Comparison of ENCODE assay signal across 18 cellular contexts in genomic region chr3:156547637-156548036, GRCh38. TPM values are rescaled to one million over a fixed set of nuclear protein-coding genes. Genes with fewer than 3 reads are reported as not detected.
DNase-seq lines count a peak whose midpoint lies in the region; ATAC-seq, FAIRE-seq and TF ChIP-seq lines count a peak whose summit lies in the region.
"Had no signal": no experiment of that assay in that cellular context is flagged by ENCODE, and none has a peak within 500 bp of the region (broad histone marks: within the 10 kb centered on the region; RNA-seq: fewer than 3 reads in every experiment).

No MANE protein-coding gene starts in this region.

- peaks cover 31% of the 10 kb centered on the region for H3K36me3 Mint-ChIP-seq in astrocyte (ENCODE audit: low read depth, unreplicated experiment)

- H3K23ac ChIP-seq in mesenchymal stem cell (ENCODE audit: low read length in 2 of 2) = no peak overlapping the region

- 43% methylated on average over 1 of the region's 2 CpGs for WGBS in mesenchymal stem cell

- H3K9ac ChIP-seq in astrocyte (ENCODE audit: low read length) (no peak overlapping the region), fibroblast of lung (ENCODE audit: insufficient read depth, low read length) (no peak overlapping the region), mesenchymal stem cell (ENCODE audit: low read length) (peak overlapping the region; percentile 9)

- H3K27me3 Mint-ChIP-seq in astrocyte (ENCODE audit: low read depth, unreplicated experiment) = no peaks in the 10 kb centered on the region
- H3K27me3 Mint-ChIP-seq: activated CD8-positive, alpha-beta T cell treated with anti-CD3 and anti-CD28 coated beads for 36 hours had no signal

- H2BK5ac ChIP-seq in mesenchymal stem cell (ENCODE audit: low read depth, low read length, poor library complexity, severe bottlenecking) = no peak overlapping the region

- no peak overlapping the region for H3K4ac ChIP-seq in mesenchymal stem cell (ENCODE audit: low read depth in 1 of 2, low read length in 2 of 2)

- H2AFZ ChIP-seq in astrocyte (ENCODE audit: low read depth, low read length) (no peak overlapping the region), fibroblast of lung (ENCODE audit: low read length) (no peak overlapping the region), mesenchymal stem cell (ENCODE audit: low read depth, low read length) (no peak overlapping the region)

- peak overlapping the region; percentile 87 for H3K4me2 ChIP-seq in astrocyte (ENCODE audit: low read length)
- no peak overlapping the region for H3K4me2 ChIP-seq in fibroblast of lung (ENCODE audit: extremely low read depth, insufficient read depth, low read length)
- H3K4me2 ChIP-seq in mesenchymal stem cell (ENCODE audit: low read length, poor library complexity, severe bottlenecking) = no peak overlapping the region
- H3K4me2 ChIP-seq: A549 had no signal

- peaks cover 77% of the 10 kb centered on the region for H3K4me1 Mint-ChIP-seq in astrocyte (ENCODE audit: low read depth, unreplicated experiment)

- H3K36me3 ChIP-seq in astrocyte (ENCODE audit: insufficient read depth, low read length) (peaks cover 90% of the 10 kb centered on the region), fibroblast of lung (ENCODE audit: control insufficient read depth, insufficient read depth, low read length) (peaks cover 12% of the 10 kb centered on the region), mesenchymal stem cell (ENCODE audit: control insufficient read depth in 1 of 2, insufficient read depth in 2 of 2, low read depth in 1 of 2, low read length in 2 of 2) (peaks cover 0 to 96% of the 10 kb centered on the region in 2 experiments)

- H3K14ac ChIP-seq in mesenchymal stem cell (ENCODE audit: low read length in 2 of 2) = no peak overlapping the region

- no peak overlapping the region for H3K18ac ChIP-seq in mesenchymal stem cell (ENCODE audit: low read depth in 1 of 2, low read length in 2 of 2)

- H4K20me1 ChIP-seq in astrocyte (ENCODE audit: insufficient read depth, low read length) = peaks cover 83% of the 10 kb centered on the region
- no peaks in the 10 kb centered on the region for H4K20me1 ChIP-seq in fibroblast of lung (ENCODE audit: control insufficient read depth, extremely low read depth, insufficient read depth, low read length)

- no peak overlapping the region for H4K8ac ChIP-seq in mesenchymal stem cell (ENCODE audit: low read length)

- H2BK15ac ChIP-seq in mesenchymal stem cell (ENCODE audit: low read depth, poor library complexity, severe bottlenecking) = no peak overlapping the region

- DNase-seq in AG10803 (ENCODE audit: low read depth) (peak; percentile 41), astrocyte (ENCODE audit: low read depth) (peak; percentile 85), fibroblast of lung (ENCODE audit: low read depth in 2 of 2) (peak in 1 of 2 donors; percentile 90), mesenchymal stem cell (peak; percentile 50), RKO (ENCODE audit: low spot score) (no peak), substantia nigra (lab: John Stamatoyannopoulos, UW) (no peak)
- DNase-seq in stimulated activated CD4-positive, alpha-beta T cell treated with anti-CD3 and anti-CD28 coated beads, Interleukin-1b, Interleukin-23, amount 100 ng/mL, for 48 hours = no peak
- DNase-seq: activated CD8-positive, alpha-beta T cell treated with anti-CD3 and anti-CD28 coated beads for 36 hours; amniotic stem cell; foreskin melanocyte; NCI-H2029 treated with DMSO at 0.1 percent for 48 hours; NCI-H774; Peyer's patch; upper lobe of right lung had no signal

- TF ChIP-seq CTCF in AG10803 (conservative IDR thresholded peaks at IDR 0.05; ENCODE audit: low read length) = no peak
- no peak for TF ChIP-seq CTCF in astrocyte (IDR thresholded peaks at IDR 0.05; ENCODE audit: insufficient read depth, low read depth, low read length)
- no peak for TF ChIP-seq CTCF in fibroblast of lung (conservative IDR thresholded peaks at IDR 0.05 in 1 of 2, IDR thresholded peaks at IDR 0.05 in 1 of 2; ENCODE audit: low read depth in 1 of 2, low read length in 2 of 2)

- peak overlapping the region; percentile 2 for H3K4me3 Mint-ChIP-seq in astrocyte (ENCODE audit: unreplicated experiment)
- H3K4me3 Mint-ChIP-seq: activated CD8-positive, alpha-beta T cell treated with anti-CD3 and anti-CD28 coated beads for 36 hours had no signal

- no peak for ATAC-seq in GM19351 (IDR thresholded peaks at IDR 0.05; ENCODE audit: unreplicated experiment)
- ATAC-seq: A549; activated CD8-positive, alpha-beta T cell treated with anti-CD3 and anti-CD28 coated beads for 36 hours; upper lobe of right lung had no signal

- H3K27me3 ChIP-seq in astrocyte (ENCODE audit: insufficient read depth, low read length) (no peaks in the 10 kb centered on the region), fibroblast of lung (ENCODE audit: control insufficient read depth, insufficient read depth, low read length) (no peaks in the 10 kb centered on the region), mesenchymal stem cell (ENCODE audit: control insufficient read depth in 1 of 2, insufficient read depth in 1 of 2, low read length in 2 of 2) (no peaks in the 10 kb centered on the region)
- H3K27me3 ChIP-seq: Peyer's patch, upper lobe of right lung had no signal

- H3K9me3 ChIP-seq in astrocyte (ENCODE audit: insufficient read depth, low read depth, low read length) (no peaks in the 10 kb centered on the region), fibroblast of lung (ENCODE audit: control insufficient read depth, insufficient read depth, low read depth, low read length) (no peaks in the 10 kb centered on the region), mesenchymal stem cell (ENCODE audit: control insufficient read depth, low read length) (no peaks in the 10 kb centered on the region)
- H3K9me3 ChIP-seq: A549, Peyer's patch, upper lobe of right lung had no signal

- no peak overlapping the region for H4K91ac ChIP-seq in mesenchymal stem cell (ENCODE audit: low read length)

- H2BK12ac ChIP-seq in mesenchymal stem cell (ENCODE audit: low read length in 2 of 2) = no peak overlapping the region

- no peak overlapping the region for H2AK5ac ChIP-seq in mesenchymal stem cell (ENCODE audit: low read length, severe bottlenecking)

- H3K27ac ChIP-seq in astrocyte (ENCODE audit: low read depth, low read length) (peak overlapping the region; percentile 22), fibroblast of lung (ENCODE audit: insufficient read depth, low read length) (peak overlapping the region; percentile 44), mesenchymal stem cell (ENCODE audit: low read length, poor library complexity, severe bottlenecking) (peak overlapping the region; percentile 35), substantia nigra (ENCODE audit: low read depth, low read length, poor library complexity, severe bottlenecking) (no peak overlapping the region)
- H3K27ac ChIP-seq: A549, upper lobe of right lung, VCaP had no signal

- no peaks in the 10 kb centered on the region for H3K79me1 ChIP-seq in mesenchymal stem cell (replicated peaks; ENCODE audit: low read length, poor library complexity, severe bottlenecking)

- H2BK120ac ChIP-seq in mesenchymal stem cell (ENCODE audit: low read depth, low read length) = no peak overlapping the region

- H3K9me3 Mint-ChIP-seq in astrocyte (ENCODE audit: unreplicated experiment) = no peaks in the 10 kb centered on the region
- H3K9me3 Mint-ChIP-seq: activated CD8-positive, alpha-beta T cell treated with anti-CD3 and anti-CD28 coated beads for 36 hours had no signal

- no peak for FAIRE-seq in astrocyte (lab: Jason Lieb, UNC)
- FAIRE-seq: A549, H1 had no signal

- H3K4me3 ChIP-seq in AG10803 (ENCODE audit: low read length) (no peak overlapping the region), astrocyte (ENCODE audit: insufficient read depth, low read depth, low read length) (no peak overlapping the region), fibroblast of lung (replicated peaks in 1 of 4; ENCODE audit: control extremely low read depth in 1 of 4, insufficient read depth in 1 of 4, low read depth in 3 of 4, low read length in 4 of 4) (no peak overlapping the region), mesenchymal stem cell (ENCODE audit: insufficient read depth in 1 of 2, low read depth in 1 of 2, low read length in 2 of 2) (no peak overlapping the region)
- H3K4me3 ChIP-seq: A549, Peyer's patch, upper lobe of right lung had no signal

- H3K4me1 ChIP-seq in astrocyte (ENCODE audit: insufficient read depth, low read length) (peaks cover 47% of the 10 kb centered on the region), fibroblast of lung (ENCODE audit: control insufficient read depth, extremely low read depth, insufficient read depth, low read length) (peaks cover 8% of the 10 kb centered on the region), mesenchymal stem cell (ENCODE audit: control insufficient read depth, insufficient read depth, low read depth, low read length) (peaks cover 9% of the 10 kb centered on the region)

- peaks cover 100% of the 10 kb centered on the region for H3K79me2 ChIP-seq in astrocyte (ENCODE audit: insufficient read depth, low read length)
- peaks cover 88% of the 10 kb centered on the region for H3K79me2 ChIP-seq in fibroblast of lung (ENCODE audit: control insufficient read depth, insufficient read depth, low read length)

- H3K27ac Mint-ChIP-seq in astrocyte (ENCODE audit: unreplicated experiment) = peak overlapping the region; percentile 31

RNA-seq across cellular contexts. Expression of gene SSR3, which starts 7.3 kb away (rescaled TPM):
- total RNA-seq in astrocyte = 534 and 562 TPM in 2 replicates
- 125 and 159 TPM in 2 replicates for total RNA-seq in fibroblast of lung
- 345 and 355 TPM in 2 replicates for polyA plus RNA-seq in fibroblast of lung
- polyA plus RNA-seq in fibroblast of lung (2012) = 284 and 304 TPM in 2 replicates
- 437 and 599 TPM in 2 replicates for polyA minus RNA-seq in fibroblast of lung (ENCODE audit: low replicate concordance)
- 238 TPM for polyA plus RNA-seq in mesenchymal stem cell (2013, experiment 1 of 2)
- polyA plus RNA-seq in mesenchymal stem cell (2013, experiment 2 of 2) = 261 TPM

Comparison
In these comparisons a context has a peak if more than half of its experiments do, and no peak if none do; other contexts are left out.
1. DNase-seq: peak in AG10803 (single experiment), astrocyte (single experiment) and mesenchymal stem cell (single experiment); none in RKO (single experiment), stimulated activated CD4-positive, alpha-beta T cell treated with anti-CD3 and anti-CD28 coated beads, Interleukin-1b, Interleukin-23, amount 100 ng/mL, for 48 hours (single experiment) and substantia nigra (0 of 49).